Comparison of ENCODE assay signal across 8 cellular contexts in genomic region chr11:107549253-107549953, GRCh38. TPM values are rescaled to one million over a fixed set of nuclear protein-coding genes. Genes with fewer than 3 reads are reported as not detected.
DNase-seq lines count a peak whose midpoint lies in the region; ATAC-seq and TF ChIP-seq lines count a peak whose summit lies in the region.

No MANE protein-coding gene starts in this region.

- H3K36me3 ChIP-seq in MM.1S (replicated peaks; ENCODE audit: insufficient read depth, low read length), result no peaks in the 10 kb centered on the region
- H3K36me3 ChIP-seq in psoas muscle (ENCODE audit: insufficient read depth in 1 of 2, low read depth in 1 of 2), result peaks cover 0 to 71% of the 10 kb centered on the region in 2 donors

- TF ChIP-seq CTCF in MM.1S (IDR thresholded peaks at IDR 0.05; ENCODE audit: low read length) (peak; percentile 81), WI38 (IDR thresholded peaks at IDR 0.05; ENCODE audit: low read depth, low read length) (peak; percentile 72), fibroblast of pulmonary artery (IDR thresholded peaks at IDR 0.05; ENCODE audit: low read length, missing control alignments) (peak; percentile 89), psoas muscle (IDR thresholded peaks at IDR 0.05) (peak; percentile 82)

- peak; percentile 68 for ATAC-seq in GM18867 (IDR thresholded peaks at IDR 0.05; ENCODE audit: unreplicated experiment)
- peak in 2 of 4 donors; percentile 53 to 81 for ATAC-seq in psoas muscle
- no peak for ATAC-seq in GM21515 (IDR thresholded peaks at IDR 0.05; ENCODE audit: unreplicated experiment)

- H3K27me3 ChIP-seq in MM.1S (replicated peaks; ENCODE audit: insufficient read depth, low read length) (no peaks in the 10 kb centered on the region), psoas muscle (ENCODE audit: insufficient read depth in 3 of 3, low read length in 2 of 3) (no peaks in the 10 kb centered on the region)

- DNase-seq in D341Med (ENCODE audit: low spot score) (peak; percentile 38), MM.1S (peak; percentile 62), fibroblast of pulmonary artery (ENCODE audit: low read depth) (peak; percentile 70), psoas muscle (no peak), NCI-H1694 treated with DMSO at 0.1 percent for 48 hours (lab: John Stamatoyannopoulos, UW) (no peak)

- H3K9me3 ChIP-seq in MM.1S (replicated peaks; ENCODE audit: insufficient read depth, low read length) (no peaks in the 10 kb centered on the region), psoas muscle (no peaks in the 10 kb centered on the region)

- 68 to 76% (median 72%) methylated on average over 6 of the region's 6 CpGs for WGBS in psoas muscle, 3 donors

- H3K79me2 ChIP-seq in MM.1S (ENCODE audit: low read length), result no peaks in the 10 kb centered on the region

- intact Hi-C loops in psoas muscle (cut with DNase I), result no loop called here

- H3K4me1 ChIP-seq in MM.1S (ENCODE audit: low read length), result no peaks in the 10 kb centered on the region
- no peaks in the 10 kb centered on the region for H3K4me1 ChIP-seq in psoas muscle

- no peaks in the 10 kb centered on the region for H3F3A ChIP-seq in MM.1S (ENCODE audit: insufficient read depth, low read length)

- H3K27ac ChIP-seq in MM.1S (ENCODE audit: low read length) (no peak overlapping the region), psoas muscle (no peak overlapping the region)

- H3K4me2 ChIP-seq in MM.1S (ENCODE audit: low read depth, low read length), result no peak overlapping the region

- H3K9ac ChIP-seq in MM.1S (ENCODE audit: low read length), result no peak overlapping the region

- no peaks in the 10 kb centered on the region for H3K9me2 ChIP-seq in MM.1S (replicated peaks; ENCODE audit: insufficient read depth, low read length)

- H3K4me3 ChIP-seq in MM.1S (ENCODE audit: low read length) (no peak overlapping the region), WI38 (ENCODE audit: low read depth, low read length) (no peak overlapping the region), fibroblast of pulmonary artery (replicated peaks; ENCODE audit: low read depth, low read length) (no peak overlapping the region), psoas muscle (no peak overlapping the region)

- no peaks in the 10 kb centered on the region for H4K20me1 ChIP-seq in MM.1S (ENCODE audit: insufficient read depth, low read length)

- no peak overlapping the region for H2AFZ ChIP-seq in MM.1S (ENCODE audit: low read length)

RNA-seq across cellular contexts. Expression of gene ALKBH8, which starts 16.1 kb away (rescaled TPM):
- total RNA-seq in psoas muscle, result 10 to 100 TPM in 1 of 4 donors, 1 to 10 TPM in 3; 6.8 to 11.6 (median 8.1) TPM
- polyA plus RNA-seq in psoas muscle, result 10 to 100 TPM in 1 of 3 donors, 1 to 10 TPM in 2; 4.2 to 23.8 (median 4.7) TPM

RNA-seq across cellular contexts. Expression of gene ELMOD1, which starts 41.5 kb away (rescaled TPM):
- 1 to 10 TPM in 3 of 4 donors, under 1 TPM in 1; 0.90 to 4.7 (median 2.0) TPM for total RNA-seq in psoas muscle
- 1 to 10 TPM in 2 of 3 donors, under 1 TPM in 1; 0.17 to 2.4 (median 1.4) TPM for polyA plus RNA-seq in psoas muscle

Comparison
In these comparisons a context has a peak if more than half of its experiments do, and no peak if none do; other contexts are left out.
1. DNase-seq: peak in D341Med (single experiment), MM.1S (single experiment) and fibroblast of pulmonary artery (single experiment); none in psoas muscle (0 of 2) and NCI-H1694 treated with DMSO at 0.1 percent for 48 hours (single experiment).
2. Peak in every context shown above with its lines, with median percentiles within 50 percentile points of each other: CTCF ChIP-seq.